ENCODE assay signal across 20 cellular contexts in the genomic region with DNA sequence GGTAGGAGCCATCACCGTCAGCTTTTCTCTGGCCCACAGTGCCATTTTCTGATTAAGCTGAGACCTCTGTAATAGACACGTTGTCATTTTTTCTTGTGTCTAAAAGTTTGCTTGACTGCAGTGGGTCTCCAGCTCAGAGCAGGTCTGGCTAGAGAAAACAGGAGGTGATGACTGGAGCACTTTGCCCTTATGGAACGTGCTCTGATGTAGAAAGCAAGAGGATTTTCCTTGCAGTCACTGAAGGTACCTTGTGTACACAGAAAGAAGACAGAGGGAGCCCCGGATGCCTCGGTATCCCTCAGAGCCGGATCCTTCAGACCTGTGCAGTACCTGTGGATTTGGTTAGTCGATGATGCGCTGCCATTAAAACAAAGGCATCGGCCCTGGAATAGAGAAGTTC.
A peak's percentile ranks its signal among the peaks of the same experiment; 100 is the strongest.
DNase-seq lines count a peak whose midpoint lies in the region; ATAC-seq, FAIRE-seq and TF ChIP-seq lines count a peak whose summit lies in the region.
"Had no signal": no experiment of that assay in that cellular context is flagged by ENCODE, and none has a peak within 500 bp of the region (broad histone marks: within the 10 kb centered on the region; RNA-seq: fewer than 3 reads in every experiment).

No MANE protein-coding gene starts in this region.

- intact Hi-C loops in right cardiac atrium (cut with DNase I): loop anchor here in 1 of 4 donors (10.0 kb wide), 1 partner anchor 70 kb away; no protein-coding TSS in a partner anchor
- intact Hi-C loops in cardiac septum (cut with DNase I): loop anchor here (10.0 kb wide), 1 partner anchor 50 kb away; no protein-coding TSS in a partner anchor
- intact Hi-C loops in natural killer cell (cut with micrococcal nuclease): no loop called here

- TF ChIP-seq CTCF in natural killer cell (IDR thresholded peaks at IDR 0.05): no peak

- peaks cover 20% of the 10 kb centered on the region for H3K4me1 Mint-ChIP-seq in activated T-helper 17 cell treated with anti-CD3 and anti-CD28 coated beads, Interleukin-2, amount 50 U/mL, for 72 hours
- peaks cover 49 to 63% of the 10 kb centered on the region in 2 donors for H3K4me1 Mint-ChIP-seq in natural killer cell

- no peak for FAIRE-seq in frontal cortex (lab: Jason Lieb, UNC)
- FAIRE-seq: A204.1, GM19239, H1, RCC 7860 had no signal

- ATAC-seq in right cardiac atrium (no peak), natural killer cell (no peak)
- no peak for ATAC-seq in activated T-helper 17 cell treated with anti-CD3 and anti-CD28 coated beads, Interleukin-2, amount 50 U/mL, for 72 hours (replicated peaks)

- no peak overlapping the region for H3K9ac ChIP-seq in duodenal mucosa (ENCODE audit: low read depth in 1 of 2, low read length in 2 of 2)

- peak overlapping the region; percentile 20 for H3K27ac ChIP-seq in right cardiac atrium (ENCODE audit: low read length)
- peak overlapping the region; percentile 37 for H3K27ac ChIP-seq in duodenal mucosa (ENCODE audit: low read depth, low read length)
- H3K27ac ChIP-seq in muscle layer of duodenum (ENCODE audit: low read length): peak overlapping the region; percentile 35

- H3K9me3 Mint-ChIP-seq in activated T-helper 17 cell treated with anti-CD3 and anti-CD28 coated beads, Interleukin-2, amount 50 U/mL, for 72 hours: no peaks in the 10 kb centered on the region
- H3K9me3 Mint-ChIP-seq in natural killer cell: no peaks in the 10 kb centered on the region

- H3K36me3 Mint-ChIP-seq in activated T-helper 17 cell treated with anti-CD3 and anti-CD28 coated beads, Interleukin-2, amount 50 U/mL, for 72 hours (ENCODE audit: low read depth): no peaks in the 10 kb centered on the region
- H3K36me3 Mint-ChIP-seq in natural killer cell: no peaks in the 10 kb centered on the region

- H3K9me3 ChIP-seq in right cardiac atrium (ENCODE audit: control insufficient read depth, low read length) (no peaks in the 10 kb centered on the region), duodenal mucosa (ENCODE audit: control insufficient read depth in 1 of 2, low read length in 2 of 2) (no peaks in the 10 kb centered on the region), muscle layer of duodenum (ENCODE audit: control insufficient read depth in 1 of 2, low read length in 2 of 2) (no peaks in the 10 kb centered on the region)

- H3K4me3 Mint-ChIP-seq in activated T-helper 17 cell treated with anti-CD3 and anti-CD28 coated beads, Interleukin-2, amount 50 U/mL, for 72 hours: no peak overlapping the region
- H3K4me3 Mint-ChIP-seq in natural killer cell: no peak overlapping the region

- H3K36me3 ChIP-seq in duodenal mucosa (ENCODE audit: control insufficient read depth in 1 of 2, insufficient read depth in 2 of 2, low read length in 2 of 2) (no peaks in the 10 kb centered on the region), muscle layer of duodenum (ENCODE audit: control insufficient read depth in 1 of 2, insufficient read depth in 2 of 2, low read length in 2 of 2) (peaks cover 0 to 3% of the 10 kb centered on the region in 2 donors)

- no peak for DNase-seq in right cardiac atrium
- DNase-seq in cardiac septum (ENCODE audit: low spot score): no peak
- no peak for DNase-seq in NCI-H748 treated with DMSO at 0.1 percent for 48 hours (lab: John Stamatoyannopoulos, UW)
- DNase-seq in frontal cortex (ENCODE audit: low spot score in 2 of 2): no peak
- no peak for DNase-seq in natural killer cell
- DNase-seq: C1 segment of cervical spinal cord, DMS153, EL, KG1, NCI-H1436, NCI-H2081, NCI-H510A, SIG-M5 had no signal

- no peak overlapping the region for H3K27ac Mint-ChIP-seq in activated T-helper 17 cell treated with anti-CD3 and anti-CD28 coated beads, Interleukin-2, amount 50 U/mL, for 72 hours
- H3K27ac Mint-ChIP-seq in natural killer cell: no peak overlapping the region

- 84% methylated on average over 9 of the region's 9 CpGs for whole genome bisulfite sequencing in right cardiac atrium

- no peaks in the 10 kb centered on the region for H3K27me3 Mint-ChIP-seq in activated T-helper 17 cell treated with anti-CD3 and anti-CD28 coated beads, Interleukin-2, amount 50 U/mL, for 72 hours
- H3K27me3 Mint-ChIP-seq in natural killer cell (ENCODE audit: low read depth in 2 of 2): no peaks in the 10 kb centered on the region

- no peak overlapping the region for H3K4me3 ChIP-seq in right cardiac atrium (ENCODE audit: low read length)
- peak overlapping the region in 1 of 2 donors; percentile 45 for H3K4me3 ChIP-seq in duodenal mucosa (ENCODE audit: low read depth in 1 of 2, low read length in 2 of 2)
- no peak overlapping the region for H3K4me3 ChIP-seq in muscle layer of duodenum (ENCODE audit: low read depth in 1 of 2, low read length in 2 of 2)

- peaks cover 29% of the 10 kb centered on the region for H3K4me1 ChIP-seq in right cardiac atrium (ENCODE audit: control insufficient read depth, insufficient read depth, low read length)
- peaks cover 30 to 55% of the 10 kb centered on the region in 2 donors for H3K4me1 ChIP-seq in duodenal mucosa (ENCODE audit: control insufficient read depth in 1 of 2, insufficient read depth in 2 of 2, low read length in 2 of 2)
- peaks cover 20 to 39% of the 10 kb centered on the region in 2 donors for H3K4me1 ChIP-seq in muscle layer of duodenum (ENCODE audit: control insufficient read depth in 1 of 2, insufficient read depth in 2 of 2, low read length in 2 of 2)

- H3K27me3 ChIP-seq in right cardiac atrium (ENCODE audit: control insufficient read depth, insufficient read depth) (no peaks in the 10 kb centered on the region), duodenal mucosa (ENCODE audit: control insufficient read depth in 1 of 2, insufficient read depth in 2 of 2, low read length in 2 of 2) (no peaks in the 10 kb centered on the region), muscle layer of duodenum (ENCODE audit: low read depth, low read length) (no peaks in the 10 kb centered on the region)
